In the genomic region with DNA sequence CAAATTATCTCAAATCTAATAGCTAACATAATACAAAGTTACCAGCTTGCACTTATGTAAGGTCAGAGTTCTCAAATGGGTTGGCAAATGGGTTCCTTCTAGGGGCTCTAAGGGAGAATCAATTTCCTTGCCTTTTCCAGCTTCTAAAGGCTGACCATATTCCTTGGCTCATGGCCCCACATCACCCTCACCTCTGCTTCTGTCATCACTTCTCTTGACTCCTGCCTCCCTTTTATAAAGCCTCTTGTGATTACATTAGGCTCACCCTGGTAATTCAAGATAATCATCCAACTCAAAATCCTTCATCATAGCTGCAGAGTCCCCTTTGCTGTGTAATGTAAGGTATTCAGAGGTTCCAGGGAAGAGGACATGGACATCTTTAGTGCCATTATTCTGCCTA, we compare ENCODE assay signal across 23 cellular contexts.
"Had no signal": no experiment of that assay in that cellular context is flagged by ENCODE, and none has a peak within 500 bp of the region (broad histone marks: within the 10 kb centered on the region; RNA-seq: fewer than 3 reads in every experiment).

No MANE protein-coding gene starts in this region.

- H3K4me3 ChIP-seq: colonic mucosa, esophagus squamous epithelium, gastrocnemius medialis, hepatocyte, left lung, lower lobe of right lung had no signal

- FAIRE-seq: endometrium had no signal

- H3K4me1 ChIP-seq: colonic mucosa, esophagus squamous epithelium, gastrocnemius medialis, left lung, lower lobe of right lung had no signal

- ATAC-seq: effector memory CD8-positive, alpha-beta T cell; esophagus mucosa; gastrocnemius medialis; left lung; lower lobe of right lung had no signal

- H2AFZ ChIP-seq: hepatocyte had no signal

- H3K27ac ChIP-seq: colonic mucosa, epithelial cell of prostate, esophagus squamous epithelium, gastrocnemius medialis, hepatocyte, left lung, lower lobe of right lung had no signal

- H3K36me3 ChIP-seq: colonic mucosa, esophagus squamous epithelium, gastrocnemius medialis, left lung, lower lobe of right lung had no signal

- H3K27me3 ChIP-seq: colonic mucosa, esophagus squamous epithelium, gastrocnemius medialis, hepatocyte, left lung had no signal

- H3K79me2 ChIP-seq: hepatocyte had no signal

- H3K4me2 ChIP-seq: hepatocyte had no signal

- DNase-seq: colonic mucosa; cortex of kidney; effector CD8-positive, alpha-beta T cell; effector memory CD8-positive, alpha-beta T cell; endodermal cell; erythroblast; esophagus squamous epithelium; foreskin fibroblast; foreskin melanocyte; gastrocnemius medialis; glutamatergic neuron; head of caudate nucleus; hypothalamus; immature natural killer cell; left cardiac atrium; left lung; lower lobe of right lung; mesenchymal stem cell; midbrain had no signal

- H3K9me3 ChIP-seq: colonic mucosa, esophagus squamous epithelium, gastrocnemius medialis, left lung, lower lobe of right lung had no signal
